Comparison of ENCODE assay signal across 1 cellular context in the genomic region with DNA sequence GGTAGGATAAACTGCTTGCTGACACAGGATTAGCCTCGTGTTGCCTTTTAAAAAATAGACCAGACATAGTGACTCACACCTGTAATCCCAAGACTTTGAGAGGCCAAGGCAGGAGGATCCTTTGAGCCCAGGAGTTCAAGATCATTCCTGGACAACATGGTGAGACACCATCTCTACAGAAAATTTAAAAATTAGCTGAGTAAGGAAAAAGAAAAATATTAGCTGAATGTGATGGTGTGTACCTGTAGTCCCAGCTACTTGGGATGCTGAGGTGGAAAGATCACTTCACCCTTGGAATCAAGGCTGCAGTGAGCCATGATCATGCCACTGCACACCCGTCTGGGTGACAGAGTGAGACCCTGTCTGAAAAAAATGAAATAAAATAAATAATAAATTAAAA.
TF ChIP-seq lines count a peak whose summit lies in the region.

No MANE protein-coding gene starts in this region.

TF ChIP-seq in IMR-90, 13 proteins besides CTCF, POLR2A, EP300 and RAD21:
- TF ChIP-seq, protein P1, sequence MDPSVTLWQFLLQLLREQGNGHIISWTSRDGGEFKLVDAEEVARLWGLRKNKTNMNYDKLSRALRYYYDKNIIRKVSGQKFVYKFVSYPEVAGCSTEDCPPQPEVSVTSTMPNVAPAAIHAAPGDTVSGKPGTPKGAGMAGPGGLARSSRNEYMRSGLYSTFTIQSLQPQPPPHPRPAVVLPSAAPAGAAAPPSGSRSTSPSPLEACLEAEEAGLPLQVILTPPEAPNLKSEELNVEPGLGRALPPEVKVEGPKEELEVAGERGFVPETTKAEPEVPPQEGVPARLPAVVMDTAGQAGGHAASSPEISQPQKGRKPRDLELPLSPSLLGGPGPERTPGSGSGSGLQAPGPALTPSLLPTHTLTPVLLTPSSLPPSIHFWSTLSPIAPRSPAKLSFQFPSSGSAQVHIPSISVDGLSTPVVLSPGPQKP (IDR thresholded peaks at IDR 0.05; ENCODE audit: borderline replicate concordance, low read depth, low read length): no peak
- TF ChIP-seq RFX5 (IDR thresholded peaks at IDR 0.05; ENCODE audit: low read depth, low read length): no peak
- peak; percentile 79 for TF ChIP-seq MAFK (IDR thresholded peaks at IDR 0.05; ENCODE audit: low read depth, low read length)
- TF ChIP-seq CEBPB (IDR thresholded peaks at IDR 0.05; ENCODE audit: low read depth, low read length): no peak
- TF ChIP-seq RCOR1 (IDR thresholded peaks at IDR 0.05; ENCODE audit: insufficient replicate concordance, low read length): no peak
- TF ChIP-seq MXI1 (IDR thresholded peaks at IDR 0.05; ENCODE audit: borderline replicate concordance, low read depth, low read length): no peak
- TF ChIP-seq, protein P2, sequence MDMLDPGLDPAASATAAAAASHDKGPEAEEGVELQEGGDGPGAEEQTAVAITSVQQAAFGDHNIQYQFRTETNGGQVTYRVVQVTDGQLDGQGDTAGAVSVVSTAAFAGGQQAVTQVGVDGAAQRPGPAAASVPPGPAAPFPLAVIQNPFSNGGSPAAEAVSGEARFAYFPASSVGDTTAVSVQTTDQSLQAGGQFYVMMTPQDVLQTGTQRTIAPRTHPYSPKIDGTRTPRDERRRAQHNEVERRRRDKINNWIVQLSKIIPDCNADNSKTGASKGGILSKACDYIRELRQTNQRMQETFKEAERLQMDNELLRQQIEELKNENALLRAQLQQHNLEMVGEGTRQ (IDR thresholded peaks at IDR 0.05; ENCODE audit: low read depth, low read length): no peak
